Comparison of ENCODE assay signal across 16 cellular contexts in the genomic region with DNA sequence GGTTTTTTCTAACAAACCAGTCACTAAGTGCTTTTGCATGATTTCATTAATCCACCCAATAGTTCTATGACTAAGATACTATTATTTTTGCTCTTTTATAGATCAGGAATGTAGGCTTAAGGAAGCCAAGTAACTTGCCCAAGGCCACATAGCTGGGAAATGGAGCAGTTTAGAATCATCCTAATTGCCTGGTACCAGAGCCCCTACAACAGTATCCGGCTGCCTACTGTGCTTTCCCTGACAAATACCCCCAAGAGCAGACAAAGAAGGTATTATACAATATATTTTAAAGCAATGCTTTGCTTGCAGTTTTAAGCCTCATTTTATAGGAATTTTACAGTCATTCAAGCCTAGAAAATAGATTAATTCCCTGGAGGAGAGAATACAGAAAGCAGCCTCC. TPM values are rescaled to one million over a fixed set of nuclear protein-coding genes. Genes with fewer than 3 reads are reported as not detected.
"Had no signal": no experiment of that assay in that cellular context is flagged by ENCODE, and none has a peak within 500 bp of the region (broad histone marks: within the 10 kb centered on the region; RNA-seq: fewer than 3 reads in every experiment).

No MANE protein-coding gene starts in this region.

- ATAC-seq: activated CD4-positive, CD25-positive, alpha-beta regulatory T cell treated with anti-CD3 and anti-CD28 coated beads, Interleukin-2, amount 50 U/mL, for 24 hours had no signal

- H3K4me3 ChIP-seq: coronary artery, pancreas, transverse colon had no signal

- H3K4me3 Mint-ChIP-seq: activated naive CD8-positive, alpha-beta T cell treated with anti-CD3 and anti-CD28 coated beads for 36 hours; activated T-helper 1 cell treated with anti-CD3 and anti-CD28 coated beads, Interleukin-12 subunit alpha, Interleukin-12 subunit beta, Interleukin-2, Interleukin-4 antibody, amounts not matched to agents 30 ng/mL and 10 ng/mL and 1 ng/mL, durations not matched to agents 14 hours and 24 hours and 36 hours; brain; central memory CD8-positive, alpha-beta T cell; naive B cell had no signal

- H3K4me1 Mint-ChIP-seq: activated naive CD8-positive, alpha-beta T cell treated with anti-CD3 and anti-CD28 coated beads for 36 hours; central memory CD8-positive, alpha-beta T cell; naive B cell had no signal

- H3K27me3 ChIP-seq: pancreas, transverse colon had no signal

- H3K9me3 ChIP-seq: pancreas, transverse colon had no signal

- H3K36me3 Mint-ChIP-seq: activated naive CD8-positive, alpha-beta T cell treated with anti-CD3 and anti-CD28 coated beads for 36 hours; brain; naive B cell had no signal

- H3K27ac Mint-ChIP-seq: activated naive CD8-positive, alpha-beta T cell treated with anti-CD3 and anti-CD28 coated beads for 36 hours; activated T-helper 1 cell treated with anti-CD3 and anti-CD28 coated beads, Interleukin-12 subunit alpha, Interleukin-12 subunit beta, Interleukin-2, Interleukin-4 antibody, amounts not matched to agents 30 ng/mL and 10 ng/mL and 1 ng/mL, durations not matched to agents 14 hours and 24 hours and 36 hours; naive B cell had no signal

- DNase-seq: activated CD4-positive, alpha-beta T cell treated with anti-CD3 and anti-CD28 coated beads, Interleukin-2, amount 50 U/mL, for 1 hour; activated CD8-positive, alpha-beta memory T cell treated with anti-CD3 and anti-CD28 coated beads for 24 hours; activated naive CD8-positive, alpha-beta T cell treated with anti-CD3 and anti-CD28 coated beads for 36 hours; effector CD8-positive, alpha-beta T cell; islet precursor cell; naive B cell; pancreas; stimulated activated CD4-positive, alpha-beta T cell treated with anti-CD3 and anti-CD28 coated beads, Interleukin-4, amount 100 ng/mL, for 24 hours; stimulated activated naive CD4-positive, alpha-beta T cell; T1000; transverse colon had no signal

- H3K27me3 Mint-ChIP-seq: activated naive CD8-positive, alpha-beta T cell treated with anti-CD3 and anti-CD28 coated beads for 36 hours; central memory CD8-positive, alpha-beta T cell had no signal

- H3K9me3 Mint-ChIP-seq: activated naive CD8-positive, alpha-beta T cell treated with anti-CD3 and anti-CD28 coated beads for 36 hours; activated T-helper 1 cell treated with anti-CD3 and anti-CD28 coated beads, Interleukin-12 subunit alpha, Interleukin-12 subunit beta, Interleukin-2, Interleukin-4 antibody, amounts not matched to agents 30 ng/mL and 10 ng/mL and 1 ng/mL, durations not matched to agents 14 hours and 24 hours and 36 hours; brain; naive B cell had no signal

- H3K36me3 ChIP-seq: pancreas, transverse colon had no signal

RNA-seq across cellular contexts. Expression of gene RASAL2, which starts 45.5 kb away (rescaled TPM):
- total RNA-seq: activated naive CD8-positive, alpha-beta T cell treated with anti-CD3 and anti-CD28 coated beads for 36 hours; activated T-helper 1 cell treated with anti-CD3 and anti-CD28 coated beads, Interleukin-12 subunit alpha, Interleukin-12 subunit beta, Interleukin-2, Interleukin-4 antibody, amounts not matched to agents 30 ng/mL and 10 ng/mL and 1 ng/mL, durations not matched to agents 14 hours and 24 hours and 36 hours had no signal
